Comparison of ENCODE assay signal across 36 cellular contexts in the genomic region with DNA sequence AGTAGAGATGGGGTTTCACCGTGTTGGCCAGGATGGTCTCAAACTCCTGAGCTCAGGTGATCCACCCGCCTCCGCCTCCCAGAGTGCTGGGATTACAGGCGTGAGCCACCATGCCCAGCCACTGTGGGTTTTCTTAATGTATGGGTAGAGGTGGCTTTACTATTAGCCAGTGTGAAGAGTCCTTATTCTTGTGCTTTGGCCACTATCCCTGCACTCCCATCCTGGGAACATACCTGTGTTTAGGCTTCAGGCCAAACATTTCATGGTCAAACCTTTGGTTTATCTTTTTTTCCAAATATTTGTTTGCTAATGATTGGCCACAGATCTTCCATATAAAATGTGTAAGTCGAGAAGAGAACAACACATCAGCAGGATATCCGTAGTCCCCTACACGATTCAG. TPM values are rescaled to one million over a fixed set of nuclear protein-coding genes. Genes with fewer than 3 reads are reported as not detected.
DNase-seq lines count a peak whose midpoint lies in the region; ATAC-seq, FAIRE-seq and TF ChIP-seq lines count a peak whose summit lies in the region.
"Had no signal": no experiment of that assay in that cellular context is flagged by ENCODE, and none has a peak within 500 bp of the region (broad histone marks: within the 10 kb centered on the region; RNA-seq: fewer than 3 reads in every experiment).

No MANE protein-coding gene starts in this region.

- TF ChIP-seq POLR2A in right lobe of liver (IDR thresholded peaks at IDR 0.05) = no peak
- TF ChIP-seq POLR2A in HepG2 (IDR thresholded peaks at IDR 0.05; ENCODE audit: insufficient read depth in 1 of 2, low read depth in 2 of 2, low read length in 2 of 2) = no peak
- no peak for TF ChIP-seq POLR2A in adrenal gland (IDR thresholded peaks at IDR 0.05)

- H3K4me3 Mint-ChIP-seq in stimulated activated naive CD8-positive, alpha-beta T cell treated with anti-CD3 and anti-CD28 coated beads, Interleukin-15, amount 100 ng/mL, for 72 hours = no peak overlapping the region
- H3K4me3 Mint-ChIP-seq: B cell; CD14-positive monocyte; CD4-positive, alpha-beta memory T cell; CD4-positive, alpha-beta T cell; CD4-positive, CD25-positive, alpha-beta regulatory T cell; CD8-positive, alpha-beta memory T cell; CD8-positive, alpha-beta T cell had no signal

- H3K27ac ChIP-seq in right lobe of liver (no peak overlapping the region), HepG2 (ENCODE audit: extremely low read length, insufficient read depth, low read length) (no peak overlapping the region), pancreas (peak overlapping the region in 1 of 4 donors; percentile 4), adrenal gland (no peak overlapping the region)
- H3K27ac ChIP-seq: 22Rv1; A549; BLaER1; BLaER1 treated with 17β-estradiol and CSF1 and Interleukin-3, amounts not matched to agents 10 nM and 100 nM; C4-2B had no signal

- POLR2A ChIA-PET in HepG2 (lab: Yijun Ruan, JAX) = interaction anchor here (1.0 to 1.4 kb wide), 2 partner anchors 29 to 31 kb away, joined by 4 read pairs; no protein-coding TSS in a partner anchor

- H3K9me3 Mint-ChIP-seq in stimulated activated naive CD8-positive, alpha-beta T cell treated with anti-CD3 and anti-CD28 coated beads, Interleukin-15, amount 100 ng/mL, for 72 hours = no peaks in the 10 kb centered on the region
- H3K9me3 Mint-ChIP-seq: CD4-positive, alpha-beta T cell; CD4-positive, CD25-positive, alpha-beta regulatory T cell; CD8-positive, alpha-beta memory T cell; CD8-positive, alpha-beta T cell had no signal

- TF ChIP-seq EP300 in HepG2 (IDR thresholded peaks at IDR 0.05; ENCODE audit: low read depth in 2 of 2, low read length in 2 of 2) (no peak), HepG2 (CRISPR knock-in tag; IDR thresholded peaks at IDR 0.05; ENCODE audit: borderline replicate concordance) (no peak)

- H3K36me3 ChIP-seq in right lobe of liver (peaks cover 0 to 72% (median 29%) of the 10 kb centered on the region in 4 donors), HepG2 (replicated peaks in 1 of 2; ENCODE audit: control insufficient read depth in 1 of 2, insufficient read depth in 2 of 2, low read length in 2 of 2) (peaks cover 10 to 51% of the 10 kb centered on the region in 2 experiments), pancreas (peaks cover 0 to 4% (median 0%) of the 10 kb centered on the region in 3 donors), adrenal gland (replicated peaks in 1 of 2) (no peaks in the 10 kb centered on the region)
- H3K36me3 ChIP-seq: BE2C, BLaER1 had no signal

- 78% methylated on average over 6 of the region's 7 CpGs for WGBS in right lobe of liver (ENCODE audit: insufficient coverage, low coverage, low lambda C conversion rate, missing lambda C conversion rate)
- WGBS in HepG2 (ENCODE audit: low lambda C conversion rate) = 89% methylated on average over 6 of the region's 7 CpGs
- WGBS in pancreas, 2 donors = 47 to 51% methylated on average over 7 of the region's 7 CpGs
- WGBS in adrenal gland, 4 donors = 94 to 98% (median 97%) methylated on average over 7 of the region's 7 CpGs

- ATAC-seq in right lobe of liver (peak in 3 of 4 donors; percentile 8 to 18 (median 13)), HepG2 (no peak; the same call in 2 of the 3 replicates), left lobe of liver (peak; percentile 28), pancreas (peak; percentile 43 to 79 (median 66))
- no peak for ATAC-seq in stimulated activated naive CD8-positive, alpha-beta T cell treated with anti-CD3 and anti-CD28 coated beads, Interleukin-15, amount 100 ng/mL, for 72 hours
- ATAC-seq: A549; CD8-positive, alpha-beta T cell had no signal

- no peak overlapping the region for H3K27ac Mint-ChIP-seq in stimulated activated naive CD8-positive, alpha-beta T cell treated with anti-CD3 and anti-CD28 coated beads, Interleukin-15, amount 100 ng/mL, for 72 hours
- H3K27ac Mint-ChIP-seq: B cell; CD14-positive monocyte; CD4-positive, alpha-beta memory T cell; CD4-positive, alpha-beta T cell; CD4-positive, CD25-positive, alpha-beta regulatory T cell; CD8-positive, alpha-beta memory T cell; CD8-positive, alpha-beta T cell had no signal

- no peak overlapping the region for H3K9ac ChIP-seq in HepG2 (ENCODE audit: insufficient read depth, low read depth, low read length)
- H3K9ac ChIP-seq: BLaER1; BLaER1 treated with 17β-estradiol and CSF1 and Interleukin-3, amounts not matched to agents 10 nM and 100 nM had no signal

- H3K27me3 ChIP-seq in right lobe of liver = no peaks in the 10 kb centered on the region
- H3K27me3 ChIP-seq in HepG2 (ENCODE audit: control insufficient read depth in 1 of 2, insufficient read depth in 2 of 2, low read length in 2 of 2) = no peaks in the 10 kb centered on the region
- H3K27me3 ChIP-seq in pancreas = no peaks in the 10 kb centered on the region
- no peaks in the 10 kb centered on the region for H3K27me3 ChIP-seq in adrenal gland
- H3K27me3 ChIP-seq: BE2C; BLaER1; BLaER1 treated with 17β-estradiol and CSF1 and Interleukin-3, amounts not matched to agents 10 nM and 100 nM had no signal

- DNase-seq in right lobe of liver = no peak
- no peak for DNase-seq in HepG2 (ENCODE audit: low spot score)
- DNase-seq in left lobe of liver (ENCODE audit: low spot score) = no peak
- DNase-seq in pancreas = no peak
- no peak for DNase-seq in adrenal gland
- DNase-seq in stimulated activated naive CD8-positive, alpha-beta T cell treated with anti-CD3 and anti-CD28 coated beads, Interleukin-15, amount 100 ng/mL, for 72 hours = no peak
- DNase-seq: 8988T; ACHN; AML-193; BE2C; C1 segment of cervical spinal cord; Caco-2; Calu3; CD4-positive, alpha-beta memory T cell; CD4-positive, alpha-beta T cell; CD4-positive, CD25-positive, alpha-beta regulatory T cell; CD8-positive, alpha-beta memory T cell; CD8-positive, alpha-beta T cell; COR-L47; DMS 273 treated with DMSO at 0.1 percent for 48 hours; DMS153; DMS53; DMS79; DMS79 treated with DMSO at 0.1 percent for 48 hours; DND-41; EL had no signal

- CTCF ChIA-PET in HepG2 (lab: Yijun Ruan, JAX; ENCODE audit: low intra/inter-chr PET ratio, low total read pairs) = no interaction called here

- no peaks in the 10 kb centered on the region for H3K9me3 ChIP-seq in right lobe of liver
- H3K9me3 ChIP-seq in HepG2 (ENCODE audit: low read length) = no peaks in the 10 kb centered on the region
- no peaks in the 10 kb centered on the region for H3K9me3 ChIP-seq in pancreas
- no peaks in the 10 kb centered on the region for H3K9me3 ChIP-seq in adrenal gland (replicated peaks in 1 of 3)
- H3K9me3 ChIP-seq: A549, BE2C, BLaER1, Caco-2 had no signal

- H3K27me3 Mint-ChIP-seq in stimulated activated naive CD8-positive, alpha-beta T cell treated with anti-CD3 and anti-CD28 coated beads, Interleukin-15, amount 100 ng/mL, for 72 hours = no peaks in the 10 kb centered on the region
- H3K27me3 Mint-ChIP-seq: B cell; CD4-positive, alpha-beta memory T cell; CD4-positive, alpha-beta T cell; CD4-positive, CD25-positive, alpha-beta regulatory T cell; CD8-positive, alpha-beta memory T cell had no signal

- H4K20me1 ChIP-seq in HepG2 (ENCODE audit: insufficient read depth, low read length) = no peaks in the 10 kb centered on the region; the same call in 1 of the 2 replicates
- H4K20me1 ChIP-seq: BLaER1; BLaER1 treated with 17β-estradiol and CSF1 and Interleukin-3, amounts not matched to agents 10 nM and 100 nM had no signal

- intact Hi-C loops in right lobe of liver (cut with DNase I) = no loop called here
- intact Hi-C loops in HepG2 (cut with micrococcal nuclease; ENCODE audit: unreplicated experiment) = no loop called here
- intact Hi-C loops in pancreas (cut with DNase I) = no loop called here
- intact Hi-C loops in adrenal gland (cut with DNase I) = no loop called here

- H3K4me1 ChIP-seq in right lobe of liver (peaks cover 0 to 51% (median 14%) of the 10 kb centered on the region in 4 donors), HepG2 (ENCODE audit: insufficient read depth, low read length) (peaks cover 51% of the 10 kb centered on the region), pancreas (peaks cover 25 to 37% (median 25%) of the 10 kb centered on the region in 3 donors), adrenal gland (replicated peaks in 1 of 2) (no peaks in the 10 kb centered on the region)
- H3K4me1 ChIP-seq: A549, BE2C had no signal

- no TSS peak for BruUV-seq in HepG2 (replicated peaks; lab: Mats Ljungman, UMichigan)

- no peaks in the 10 kb centered on the region for H3K4me1 Mint-ChIP-seq in stimulated activated naive CD8-positive, alpha-beta T cell treated with anti-CD3 and anti-CD28 coated beads, Interleukin-15, amount 100 ng/mL, for 72 hours
- H3K4me1 Mint-ChIP-seq: CD4-positive, alpha-beta memory T cell; CD8-positive, alpha-beta memory T cell had no signal

- no peak overlapping the region for H2AFZ ChIP-seq in HepG2 (ENCODE audit: low read length)

- no peak overlapping the region for H3K4me2 ChIP-seq in HepG2 (ENCODE audit: low read depth, low read length)
- H3K4me2 ChIP-seq: A549; BLaER1; BLaER1 treated with 17β-estradiol and CSF1 and Interleukin-3, amounts not matched to agents 10 nM and 100 nM had no signal

- in situ Hi-C loops in HepG2 (cut with HindIII; ENCODE audit: extremely low pct_ligation_motif_present, low pct_unique_long_range_greater_than_20kb) = no loop called here

- no peak for TF ChIP-seq CTCF in right lobe of liver (IDR thresholded peaks at IDR 0.05)
- no peak for TF ChIP-seq CTCF in HepG2 (CRISPR knock-in tag; IDR thresholded peaks at IDR 0.05)
- TF ChIP-seq CTCF in pancreas (IDR thresholded peaks at IDR 0.05) = no peak
- TF ChIP-seq CTCF in adrenal gland (IDR thresholded peaks at IDR 0.05) = no peak

- FAIRE-seq in HepG2 (lab: Jason Lieb, UNC) = no peak
- no peak for FAIRE-seq in pancreas (lab: Jason Lieb, UNC)
- FAIRE-seq: A204.1, A549, D721Med had no signal

- no peak overlapping the region for H3K4me3 ChIP-seq in right lobe of liver
- no peak overlapping the region for H3K4me3 ChIP-seq in HepG2 (replicated peaks in 1 of 3; ENCODE audit: insufficient read depth in 1 of 3, low read depth in 2 of 3, low read length in 3 of 3)
- H3K4me3 ChIP-seq in pancreas = no peak overlapping the region
- H3K4me3 ChIP-seq in adrenal gland = no peak overlapping the region
- H3K4me3 ChIP-seq: A549; BLaER1; BLaER1 treated with 17β-estradiol and CSF1 and Interleukin-3, amounts not matched to agents 10 nM and 100 nM had no signal

- no peak for TF ChIP-seq RAD21 in HepG2 (CRISPR knock-in tag; IDR thresholded peaks at IDR 0.05)

- peaks cover 10% of the 10 kb centered on the region for H3K79me2 ChIP-seq in HepG2 (ENCODE audit: insufficient read depth, low read length)

RNA-seq across cellular contexts. Expression of gene FMO5, which starts 16.5 kb away (rescaled TPM):
- total RNA-seq in right lobe of liver (100 to 1,000 TPM in 3 of 6 experiments, 10 to 100 TPM in 3; 55.0 to 482 (median 99.6) TPM), HepG2 (2016; rRNA removed; fragmentation: Illumina TruSeq; extraction: Trizol) (48.2 and 59.5 TPM in 2 replicates), left lobe of liver (108 TPM), pancreas (10 to 100 TPM in 5 of 6 donors, 1 to 10 TPM in 1; 7.5 to 32.5 (median 14.6) TPM), adrenal gland (10 to 100 TPM in 6 of 8 donors, 1 to 10 TPM in 2; 6.0 to 28.4 (median 10.9) TPM)
- total RNA-seq in HepG2 (2016; cell fraction: cytosol; rRNA removed; fragmentation: Illumina TruSeq; extraction: Trizol; ENCODE audit: low read depth) = 6.8 and 6.9 TPM in 2 replicates
- total RNA-seq in HepG2 (2016; cell fraction: insoluble cytoplasmic fraction; rRNA removed; fragmentation: Illumina TruSeq; extraction: Trizol) = 49.0 and 63.7 TPM in 2 replicates
- total RNA-seq in HepG2 (2016; cell fraction: membrane; rRNA removed; fragmentation: Illumina TruSeq; extraction: Trizol) = 11.1 and 12.7 TPM in 2 replicates
- 47.7 and 49.9 TPM in 2 replicates for total RNA-seq in HepG2 (2016; cell fraction: nucleus; rRNA removed; fragmentation: Illumina TruSeq; extraction: Trizol)
- polyA plus RNA-seq in HepG2 (2011; rRNA removed) (149 and 155 TPM in 2 replicates), pancreas (10 to 100 TPM; 12.2 to 19.0 TPM), adrenal gland (1 to 10 TPM; 4.6 to 7.3 (median 4.8) TPM)
- polyA plus RNA-seq in HepG2 (2011; cell fraction: cytosol; rRNA removed) = 56.2 and 104 TPM in 2 replicates
- 198 and 259 TPM in 2 replicates for polyA plus RNA-seq in HepG2 (2011; cell fraction: nucleus; rRNA removed)
- 240 and 305 TPM in 2 replicates for polyA plus RNA-seq in HepG2 (2012)
- polyA plus RNA-seq in HepG2 (2016; cell fraction: cytosol; fragmentation: Illumina TruSeq; extraction: Trizol; ENCODE audit: low read depth) = 1.7 and 1.8 TPM in 2 replicates
- 40.5 and 43.0 TPM in 2 replicates for polyA plus RNA-seq in HepG2 (2016; cell fraction: insoluble cytoplasmic fraction; fragmentation: Illumina TruSeq; extraction: Trizol; ENCODE audit: low read depth)
- polyA plus RNA-seq in HepG2 (2016; cell fraction: membrane; fragmentation: Illumina TruSeq; extraction: Trizol; ENCODE audit: low read depth) = 4.7 TPM in 2 replicates
- 48.3 and 48.5 TPM in 2 replicates for polyA plus RNA-seq in HepG2 (2016; cell fraction: nucleus; fragmentation: Illumina TruSeq; extraction: Trizol; ENCODE audit: insufficient read depth, low read depth)
- polyA minus RNA-seq in HepG2 (2011; rRNA and poly(A)+ RNA removed; ENCODE audit: low replicate concordance) = 82.4 TPM in 1 of 2 replicates, not detected in the other
- 87.4 and 116 TPM in 2 replicates for polyA minus RNA-seq in HepG2 (2011; cell fraction: cytosol; rRNA and poly(A)+ RNA removed)
- polyA minus RNA-seq in HepG2 (2011; cell fraction: nucleus; rRNA and poly(A)+ RNA removed) = 369 and 460 TPM in 2 replicates
- total RNA-seq: A172 had no signal

RNA-seq across cellular contexts. Expression of gene CHD1L, which starts 33.9 kb away (rescaled TPM):
- total RNA-seq in right lobe of liver (10 to 100 TPM; 21.7 to 34.3 (median 28.8) TPM), HepG2 (2016; rRNA removed; fragmentation: Illumina TruSeq; extraction: Trizol) (111 and 123 TPM in 2 replicates), left lobe of liver (27.9 TPM), pancreas (10 to 100 TPM in 4 of 6 donors, 1 to 10 TPM in 2; 6.6 to 17.0 (median 11.8) TPM), adrenal gland (10 to 100 TPM; 11.8 to 28.9 (median 22.6) TPM)
- 70.0 and 76.6 TPM in 2 replicates for total RNA-seq in HepG2 (2016; cell fraction: cytosol; rRNA removed; fragmentation: Illumina TruSeq; extraction: Trizol; ENCODE audit: low read depth)
- 108 and 120 TPM in 2 replicates for total RNA-seq in HepG2 (2016; cell fraction: insoluble cytoplasmic fraction; rRNA removed; fragmentation: Illumina TruSeq; extraction: Trizol)
- 74.5 and 80.2 TPM in 2 replicates for total RNA-seq in HepG2 (2016; cell fraction: membrane; rRNA removed; fragmentation: Illumina TruSeq; extraction: Trizol)
- total RNA-seq in HepG2 (2016; cell fraction: nucleus; rRNA removed; fragmentation: Illumina TruSeq; extraction: Trizol) = 92.1 and 105 TPM in 2 replicates
- polyA plus RNA-seq in HepG2 (2011; rRNA removed) (63.3 and 74.3 TPM in 2 replicates), pancreas (10 to 100 TPM; 10.4 to 15.2 TPM), adrenal gland (10 to 100 TPM; 20.2 to 28.3 (median 24.2) TPM)
- polyA plus RNA-seq in HepG2 (2011; cell fraction: cytosol; rRNA removed) = 34.0 and 48.4 TPM in 2 replicates
- 72.3 and 87.3 TPM in 2 replicates for polyA plus RNA-seq in HepG2 (2011; cell fraction: nucleus; rRNA removed)
- polyA plus RNA-seq in HepG2 (2012) = 53.4 and 77.3 TPM in 2 replicates
- polyA plus RNA-seq in HepG2 (2016; cell fraction: cytosol; fragmentation: Illumina TruSeq; extraction: Trizol; ENCODE audit: low read depth) = 18.7 and 22.7 TPM in 2 replicates
- 97.8 and 98.0 TPM in 2 replicates for polyA plus RNA-seq in HepG2 (2016; cell fraction: insoluble cytoplasmic fraction; fragmentation: Illumina TruSeq; extraction: Trizol; ENCODE audit: low read depth)
- polyA plus RNA-seq in HepG2 (2016; cell fraction: membrane; fragmentation: Illumina TruSeq; extraction: Trizol; ENCODE audit: low read depth) = 37.9 and 38.5 TPM in 2 replicates
- polyA plus RNA-seq in HepG2 (2016; cell fraction: nucleus; fragmentation: Illumina TruSeq; extraction: Trizol; ENCODE audit: insufficient read depth, low read depth) = 151 TPM in 2 replicates
- 21.2 and 30.6 TPM in 2 replicates for polyA minus RNA-seq in HepG2 (2011; rRNA and poly(A)+ RNA removed; ENCODE audit: low replicate concordance)
- polyA minus RNA-seq in HepG2 (2011; cell fraction: cytosol; rRNA and poly(A)+ RNA removed) = 40.8 and 41.2 TPM in 2 replicates
- polyA minus RNA-seq in HepG2 (2011; cell fraction: nucleus; rRNA and poly(A)+ RNA removed) = 103 and 116 TPM in 2 replicates

RNA-seq across cellular contexts. Expression of gene PRKAB2, which starts 36.3 kb away (rescaled TPM):
- total RNA-seq in right lobe of liver (10 to 100 TPM; 10.8 to 54.0 (median 25.9) TPM), HepG2 (2016; rRNA removed; fragmentation: Illumina TruSeq; extraction: Trizol) (43.3 and 44.0 TPM in 2 replicates), left lobe of liver (35.3 TPM), pancreas (10 to 100 TPM in 5 of 6 donors, 1 to 10 TPM in 1; 6.3 to 15.1 (median 12.3) TPM), adrenal gland (10 to 100 TPM in 6 of 8 donors, 1 to 10 TPM in 2; 9.3 to 23.0 (median 14.4) TPM)
- total RNA-seq in HepG2 (2016; cell fraction: cytosol; rRNA removed; fragmentation: Illumina TruSeq; extraction: Trizol; ENCODE audit: low read depth) = 5.9 and 6.7 TPM in 2 replicates
- 40.9 and 45.3 TPM in 2 replicates for total RNA-seq in HepG2 (2016; cell fraction: insoluble cytoplasmic fraction; rRNA removed; fragmentation: Illumina TruSeq; extraction: Trizol)
- 23.1 and 25.7 TPM in 2 replicates for total RNA-seq in HepG2 (2016; cell fraction: membrane; rRNA removed; fragmentation: Illumina TruSeq; extraction: Trizol)
- total RNA-seq in HepG2 (2016; cell fraction: nucleus; rRNA removed; fragmentation: Illumina TruSeq; extraction: Trizol) = 86.1 and 92.6 TPM in 2 replicates
- polyA plus RNA-seq in HepG2 (2011; rRNA removed) (97.3 and 118 TPM in 2 replicates), pancreas (1 to 10 TPM; 6.5 to 8.1 TPM), adrenal gland (10 to 100 TPM in 1 of 3 donors, 1 to 10 TPM in 2; 4.3 to 28.1 (median 9.7) TPM)
- 34.7 and 49.1 TPM in 2 replicates for polyA plus RNA-seq in HepG2 (2011; cell fraction: cytosol; rRNA removed)
- 185 and 187 TPM in 2 replicates for polyA plus RNA-seq in HepG2 (2011; cell fraction: nucleus; rRNA removed)
- 51.4 and 62.8 TPM in 2 replicates for polyA plus RNA-seq in HepG2 (2012)
- polyA plus RNA-seq in HepG2 (2016; cell fraction: cytosol; fragmentation: Illumina TruSeq; extraction: Trizol; ENCODE audit: low read depth) = 5.5 and 5.6 TPM in 2 replicates
- polyA plus RNA-seq in HepG2 (2016; cell fraction: insoluble cytoplasmic fraction; fragmentation: Illumina TruSeq; extraction: Trizol; ENCODE audit: low read depth) = 32.6 and 34.9 TPM in 2 replicates
- 15.9 and 16.3 TPM in 2 replicates for polyA plus RNA-seq in HepG2 (2016; cell fraction: membrane; fragmentation: Illumina TruSeq; extraction: Trizol; ENCODE audit: low read depth)
- 108 and 114 TPM in 2 replicates for polyA plus RNA-seq in HepG2 (2016; cell fraction: nucleus; fragmentation: Illumina TruSeq; extraction: Trizol; ENCODE audit: insufficient read depth, low read depth)
- 16.7 and 59.0 TPM in 2 replicates for polyA minus RNA-seq in HepG2 (2011; rRNA and poly(A)+ RNA removed; ENCODE audit: low replicate concordance)
- polyA minus RNA-seq in HepG2 (2011; cell fraction: cytosol; rRNA and poly(A)+ RNA removed) = 29.4 and 33.7 TPM in 2 replicates
- polyA minus RNA-seq in HepG2 (2011; cell fraction: nucleus; rRNA and poly(A)+ RNA removed) = 158 and 185 TPM in 2 replicates

Comparison
In these comparisons a context has a peak if more than half of its experiments do, and no peak if none do; other contexts are left out.
1. ATAC-seq: peak in right lobe of liver (3 of 4), left lobe of liver (single experiment) and pancreas (4 of 4); none in HepG2 (single experiment) and stimulated activated naive CD8-positive, alpha-beta T cell treated with anti-CD3 and anti-CD28 coated beads, Interleukin-15, amount 100 ng/mL, for 72 hours (single experiment).